Comparison of ENCODE assay signal across 19 cellular contexts in genomic region chr7:149725916-149726315, GRCh38.
"Had no signal": no experiment of that assay in that cellular context is flagged by ENCODE, and none has a peak within 500 bp of the region (broad histone marks: within the 10 kb centered on the region; RNA-seq: fewer than 3 reads in every experiment).

No MANE protein-coding gene starts in this region.

- H3K4me3 ChIP-seq: left lung, prostate gland, stomach, suprapubic skin, tibial nerve, uterus had no signal

- H3K9me3 ChIP-seq: left lung, prostate gland, stomach, suprapubic skin, tibial nerve, uterus had no signal

- DNase-seq: activated naive CD4-positive, alpha-beta T cell treated with Interleukin-2 at 50 U/mL for 16 hours; activated T-cell treated with anti-CD3 and anti-CD28 coated beads, Interleukin-2, amount 50 U/mL, for 1 hour; amygdala; dermis blood vessel endothelial cell; effector CD8-positive, alpha-beta T cell; kidney glomerular epithelial cell; mammary epithelial cell; midbrain; natural killer cell; stimulated activated CD4-positive, alpha-beta T cell treated with anti-CD3 and anti-CD28 coated beads, Interleukin-12 subunit alpha, Interleukin-12 subunit beta, amount 100 ng/mL, for 4 hours; stomach; T-helper 1 cell; uterus had no signal

- H3K4me3 Mint-ChIP-seq: activated T-helper 17 cell treated with anti-CD3 and anti-CD28 coated beads, Interleukin-2, amount 50 U/mL, for 72 hours; natural killer cell; WTC11 had no signal

- H3K4me1 Mint-ChIP-seq: activated T-helper 17 cell treated with anti-CD3 and anti-CD28 coated beads, Interleukin-2, amount 50 U/mL, for 72 hours; WTC11 had no signal

- H3K27me3 ChIP-seq: left lung, stomach, suprapubic skin, tibial nerve, uterus had no signal

- H3K4me1 ChIP-seq: left lung, suprapubic skin, uterus had no signal

- H3K36me3 ChIP-seq: uterus had no signal

- H3K27ac ChIP-seq: left lung, suprapubic skin, uterus had no signal

- H3K36me3 Mint-ChIP-seq: natural killer cell had no signal

- H3K27ac Mint-ChIP-seq: activated T-helper 17 cell treated with anti-CD3 and anti-CD28 coated beads, Interleukin-2, amount 50 U/mL, for 72 hours; natural killer cell; WTC11 had no signal

- H3K9me3 Mint-ChIP-seq: activated T-helper 17 cell treated with anti-CD3 and anti-CD28 coated beads, Interleukin-2, amount 50 U/mL, for 72 hours; natural killer cell; WTC11 had no signal

- ATAC-seq: activated T-helper 17 cell treated with anti-CD3 and anti-CD28 coated beads, Interleukin-2, amount 50 U/mL, for 72 hours; natural killer cell; WTC11 had no signal
